Comparison of ENCODE assay signal across 15 cellular contexts in the genomic region with DNA sequence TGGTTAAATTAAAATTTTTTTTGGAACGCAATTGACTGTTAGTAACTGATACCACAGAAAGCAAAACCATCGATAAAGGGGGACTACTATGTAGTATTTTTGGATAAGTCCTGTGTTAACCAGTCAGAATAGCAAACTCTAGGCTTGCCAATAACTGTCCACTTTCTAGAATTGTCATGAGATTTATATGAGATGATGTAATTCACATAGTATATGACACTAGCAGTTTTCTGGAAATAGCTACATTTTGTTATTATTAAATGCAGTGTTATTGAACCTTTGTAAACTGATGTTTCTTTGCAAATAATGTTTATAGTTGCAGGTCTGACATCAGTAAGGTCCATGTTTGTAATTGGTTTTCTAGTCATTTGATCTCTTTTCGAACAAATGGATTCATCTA.
"Had no signal": no experiment of that assay in that cellular context is flagged by ENCODE, and none has a peak within 500 bp of the region (broad histone marks: within the 10 kb centered on the region; RNA-seq: fewer than 3 reads in every experiment).

No MANE protein-coding gene starts in this region.

- H3K4me3 Mint-ChIP-seq: activated CD8-positive, alpha-beta memory T cell treated with anti-CD3 and anti-CD28 coated beads, Interleukin-2, amount 10 ng/mL, durations not matched to agents 7 days and 5 days; endodermal cell; naive B cell; neural progenitor cell; stimulated activated memory B cell treated with anti-CD40 and anti-IgM and Interleukin-4, amounts not matched to agents 10 μg/mL and 1 μg/mL and 100 μg/mL, for 72 hours had no signal

- H3K9me3 ChIP-seq: ovary, sigmoid colon had no signal

- ATAC-seq: activated CD8-positive, alpha-beta memory T cell treated with anti-CD3 and anti-CD28 coated beads, Interleukin-2, amount 10 ng/mL, durations not matched to agents 7 days and 5 days; left lobe of liver; stimulated activated memory B cell treated with anti-CD40 and anti-IgM and Interleukin-4, amounts not matched to agents 10 μg/mL and 1 μg/mL and 100 μg/mL, for 72 hours had no signal

- H3K9me3 Mint-ChIP-seq: endodermal cell; naive B cell; neural progenitor cell; stimulated activated memory B cell treated with anti-CD40 and anti-IgM and Interleukin-4, amounts not matched to agents 10 μg/mL and 1 μg/mL and 100 μg/mL, for 72 hours had no signal

- H3K27me3 Mint-ChIP-seq: activated CD8-positive, alpha-beta memory T cell treated with anti-CD3 and anti-CD28 coated beads, Interleukin-2, amount 10 ng/mL, durations not matched to agents 7 days and 5 days; naive B cell; stimulated activated memory B cell treated with anti-CD40 and anti-IgM and Interleukin-4, amounts not matched to agents 10 μg/mL and 1 μg/mL and 100 μg/mL, for 72 hours had no signal

- DNase-seq: activated CD8-positive, alpha-beta memory T cell treated with anti-CD3 and anti-CD28 coated beads, Interleukin-2, amount 10 ng/mL, durations not matched to agents 7 days and 5 days; activated gamma-delta T cell; activated T-cell treated with anti-CD3 and anti-CD28 coated beads, Interleukin-2, amount 50 U/mL, for 48 hours; anterior cingulate cortex; dorsolateral prefrontal cortex; endodermal cell; islet precursor cell; mammary epithelial cell; naive B cell; ovary; sigmoid colon; stimulated activated CD4-positive, alpha-beta T cell treated with anti-CD3 and anti-CD28 coated beads, Interleukin-1b, Interleukin-23, amount 100 ng/mL, for 48 hours had no signal

- H3K27me3 ChIP-seq: dorsolateral prefrontal cortex, neural progenitor cell, ovary, sigmoid colon had no signal

- H3K27ac ChIP-seq: neural progenitor cell, ovary had no signal

- H3K27ac Mint-ChIP-seq: activated CD8-positive, alpha-beta memory T cell treated with anti-CD3 and anti-CD28 coated beads, Interleukin-2, amount 10 ng/mL, durations not matched to agents 7 days and 5 days; endodermal cell; neural progenitor cell; stimulated activated memory B cell treated with anti-CD40 and anti-IgM and Interleukin-4, amounts not matched to agents 10 μg/mL and 1 μg/mL and 100 μg/mL, for 72 hours had no signal

- H3K4me1 Mint-ChIP-seq: endodermal cell; naive B cell; neural progenitor cell; stimulated activated memory B cell treated with anti-CD40 and anti-IgM and Interleukin-4, amounts not matched to agents 10 μg/mL and 1 μg/mL and 100 μg/mL, for 72 hours had no signal
